1 cellular context compared by ENCODE assay signal in genomic region chr11:118721478-118722015, GRCh38.
TF ChIP-seq lines count a peak whose summit lies in the region.

No MANE protein-coding gene starts in this region.

TF ChIP-seq in K562, 482 proteins besides CTCF, POLR2A, EP300 and RAD21:
- TF ChIP-seq MNT (conservative IDR thresholded peaks at IDR 0.05) (0 out of 4 replicates have a peak, but pooled peaks of 1 of the 2 experiments have one; percentile 36), ZNF592 (IDR thresholded peaks at IDR 0.05) (peak; percentile 58), CEBPB (tag; IDR thresholded peaks at IDR 0.05) (peak; percentile 51; the same call in 1 of the 2 replicates), DMBX1 (CRISPR knock-in tag; IDR thresholded peaks at IDR 0.05; ENCODE audit: borderline replicate concordance) (peak; percentile 40; the same call in 1 of the 2 replicates)
